In genomic region chr7:90455163-90456030, GRCh38 we compare ENCODE assay signal across 8 cellular contexts. TPM values are rescaled to one million over a fixed set of nuclear protein-coding genes. Genes with fewer than 3 reads are reported as not detected.
DNase-seq lines count a peak whose midpoint lies in the region; ATAC-seq and TF ChIP-seq lines count a peak whose summit lies in the region.

No MANE protein-coding gene starts in this region.

- H2AFZ ChIP-seq in neural cell (ENCODE audit: low read depth, low read length) = peak overlapping the region; percentile 53

- H3F3A ChIP-seq in neural cell (ENCODE audit: insufficient read depth, low read length, poor library complexity, severe bottlenecking) = no peaks in the 10 kb centered on the region

- H3K79me2 ChIP-seq in neural cell (replicated peaks; ENCODE audit: insufficient read depth, low read length) = no peaks in the 10 kb centered on the region

- H3K27ac ChIP-seq in A673 (ENCODE audit: low read depth, low read length, poor library complexity, severe bottlenecking) (peak overlapping the region; percentile 9), neural cell (ENCODE audit: low read length) (no peak overlapping the region)

- intact Hi-C loops in A673 (cut with micrococcal nuclease; ENCODE audit: unreplicated experiment) = loop anchor here (1.0 to 10.0 kb wide), 4 partner anchors 142 to 579 kb away; partner anchors contain the start of gene CDK14

- no peaks in the 10 kb centered on the region for H3K27me3 ChIP-seq in A673 (replicated peaks; ENCODE audit: insufficient read depth, low read depth, low read length, poor library complexity)
- H3K27me3 ChIP-seq in neural cell (ENCODE audit: insufficient read depth, low read depth, low read length) = no peaks in the 10 kb centered on the region

- peak overlapping the region; percentile 37 for H3K4me2 ChIP-seq in neural cell (ENCODE audit: low read length)

- no peaks in the 10 kb centered on the region for H3K9me2 ChIP-seq in neural cell (ENCODE audit: insufficient read depth, low read length)

- H3K4me1 ChIP-seq in A673 (ENCODE audit: insufficient read depth, low read length, poor library complexity, severe bottlenecking) = peaks cover 12% of the 10 kb centered on the region

- H3K9ac ChIP-seq in neural cell (ENCODE audit: low read length) = peak overlapping the region; percentile 11

- H3K36me3 ChIP-seq in A673 (ENCODE audit: insufficient read depth, low read length, poor library complexity, severe bottlenecking) (no peaks in the 10 kb centered on the region), neural cell (ENCODE audit: insufficient read depth, low read length) (no peaks in the 10 kb centered on the region)

- H3K9me3 ChIP-seq in A673 (ENCODE audit: low read depth, low read length, poor library complexity, severe bottlenecking) (no peaks in the 10 kb centered on the region), neural cell (ENCODE audit: low read length) (no peaks in the 10 kb centered on the region)

- H3K4me3 ChIP-seq in A673 (ENCODE audit: low read depth, low read length, poor library complexity, severe bottlenecking) (peak overlapping the region; percentile 11), GM12864 (ENCODE audit: low read depth, low read length) (no peak overlapping the region), neural cell (ENCODE audit: low read length) (peak overlapping the region; percentile 16)

- DNase-seq in A673 (ENCODE audit: low spot score) (peak; percentile 76), GM12864 (ENCODE audit: low read depth) (peak; percentile 19), NAMALWA (ENCODE audit: low spot score) (peak; percentile 83), SKM-1 (lab: John Stamatoyannopoulos, UW; ENCODE audit: unreplicated experiment) (peak; percentile 27), fibroblast of peridontal ligament (ENCODE audit: extremely low read depth) (peak; percentile 72), cortex of kidney (lab: John Stamatoyannopoulos, UW) (no peak)

- BruUV-seq in A673 (replicated peaks; lab: Mats Ljungman, UMichigan) = no TSS peak

- TF ChIP-seq EP300 in neural cell (conservative IDR thresholded peaks at IDR 0.05; ENCODE audit: poor library complexity, severe bottlenecking) = no peak

- no peaks in the 10 kb centered on the region for H4K20me1 ChIP-seq in neural cell (ENCODE audit: insufficient read depth)

- peak; percentile 87 for TF ChIP-seq RAD21 in neural cell (conservative IDR thresholded peaks at IDR 0.05)

- peak; percentile 82 for TF ChIP-seq CTCF in A673 (conservative IDR thresholded peaks at IDR 0.05; ENCODE audit: low read depth, low read length)
- TF ChIP-seq CTCF in GM12864 (IDR thresholded peaks at IDR 0.05; ENCODE audit: low read depth, low read length, missing control alignments) = peak; percentile 63
- TF ChIP-seq CTCF in neural cell (IDR thresholded peaks at IDR 0.05; ENCODE audit: poor library complexity, severe bottlenecking) = peak; percentile 86

- POLR2A ChIA-PET in A673 (lab: Charles Lee; ENCODE audit: low non-redundant PET) = no interaction called here

- ATAC-seq in HG02588 (IDR thresholded peaks at IDR 0.05; ENCODE audit: unreplicated experiment) = peak; percentile 86

- CTCF ChIA-PET in A673 (lab: Charles Lee) = interaction anchor here (0.6 to 1.4 kb wide), 12 partner anchors 8 to 579 kb away, joined by 3 to 16 read pairs (median 4); partner anchors contain the start of gene CDK14

TF ChIP-seq in neural cell, 6 proteins besides CTCF, POLR2A, EP300 and RAD21:
- TF ChIP-seq SMC3 (conservative IDR thresholded peaks at IDR 0.05; ENCODE audit: poor library complexity) (peak; percentile 89), REST (IDR thresholded peaks at IDR 0.05; ENCODE audit: borderline replicate concordance) (no peak)

RNA-seq across cellular contexts. Expression of gene PTTG1IP2, which starts 14.0 kb away (rescaled TPM):
- total RNA-seq in A673 (2021) = not detected in 2 replicates
- polyA plus RNA-seq in neural cell = not detected in 2 replicates
- polyA minus RNA-seq in neural cell = not detected in 2 replicates

RNA-seq across cellular contexts. Expression of gene CLDN12, which starts 52.1 kb away (rescaled TPM):
- 32.9 and 35.1 TPM in 2 replicates for total RNA-seq in A673 (2021)
- polyA plus RNA-seq in neural cell = 74.2 and 81.0 TPM in 2 replicates
- 83.0 and 88.3 TPM in 2 replicates for polyA minus RNA-seq in neural cell
